In the genomic region with DNA sequence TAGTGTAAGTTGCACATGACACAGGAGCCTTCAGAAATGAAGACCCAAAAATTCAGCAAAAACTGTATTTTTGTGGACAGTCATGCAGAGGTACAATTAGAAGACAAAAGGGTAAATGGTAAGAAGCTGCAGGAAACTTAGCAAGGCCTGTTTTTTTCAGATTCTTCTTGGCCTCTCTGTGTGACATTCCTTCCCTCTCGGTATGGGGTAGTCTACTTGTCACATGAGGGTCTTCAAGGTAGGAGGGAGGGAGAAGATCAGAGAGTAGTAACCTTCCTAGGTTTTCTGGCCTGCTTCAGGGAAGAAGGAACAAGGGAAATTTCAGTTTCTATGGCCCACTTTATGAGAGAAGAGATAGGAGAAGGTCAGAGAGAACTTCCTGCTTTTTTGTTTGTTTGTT, we compare ENCODE assay signal across 25 cellular contexts.
"Had no signal": no experiment of that assay in that cellular context is flagged by ENCODE, and none has a peak within 500 bp of the region (broad histone marks: within the 10 kb centered on the region; RNA-seq: fewer than 3 reads in every experiment).

No MANE protein-coding gene starts in this region.

- H3K36me3 ChIP-seq: colonic mucosa, gastroesophageal sphincter, left lung, neutrophil, pancreas, right atrium auricular region, spleen, thoracic aorta, upper lobe of right lung had no signal

- H3K36me3 Mint-ChIP-seq: activated CD4-positive, alpha-beta memory T cell treated with anti-CD3 and anti-CD28 coated beads for 36 hours; activated naive CD8-positive, alpha-beta T cell treated with anti-CD3 and anti-CD28 coated beads, Interleukin-2, amount 10 ng/mL, durations not matched to agents 7 days and 5 days; naive thymus-derived CD8-positive, alpha-beta T cell had no signal

- FAIRE-seq: bronchial epithelial cell, pancreas had no signal

- H3K27ac Mint-ChIP-seq: activated CD4-positive, alpha-beta memory T cell treated with anti-CD3 and anti-CD28 coated beads for 36 hours; activated naive CD4-positive, alpha-beta T cell treated with anti-CD3 and anti-CD28 coated beads for 36 hours; activated naive CD8-positive, alpha-beta T cell treated with anti-CD3 and anti-CD28 coated beads, Interleukin-2, amount 10 ng/mL, durations not matched to agents 7 days and 5 days; activated T-cell treated with anti-CD3 and anti-CD28 coated beads, Interleukin-2, amount 50 U/mL, for 72 hours; naive thymus-derived CD8-positive, alpha-beta T cell; T-helper 17 cell had no signal

- DNase-seq: activated CD4-positive, alpha-beta memory T cell treated with anti-CD3 and anti-CD28 coated beads for 36 hours; activated CD4-positive, alpha-beta T cell treated with anti-CD3 and anti-CD28 coated beads for 48 hours; activated effector memory CD4-positive, alpha-beta T cell treated with Interleukin-2 at 50 U/mL for 16 hours; activated naive CD4-positive, alpha-beta T cell treated with anti-CD3 and anti-CD28 coated beads for 36 hours; activated naive CD8-positive, alpha-beta T cell treated with anti-CD3 and anti-CD28 coated beads, Interleukin-2, amount 10 ng/mL, durations not matched to agents 7 days and 5 days; activated T-cell treated with anti-CD3 and anti-CD28 coated beads, Interleukin-2, amount 50 U/mL, for 72 hours; amniotic stem cell; colonic mucosa; head of caudate nucleus; kidney glomerular epithelial cell; left lung; naive thymus-derived CD8-positive, alpha-beta T cell; pancreas; psoas muscle; spleen; stimulated activated CD4-positive, alpha-beta T cell treated with anti-CD3 and anti-CD28 coated beads, Interleukin-4, amount 100 ng/mL, for 1 hour; stimulated activated naive CD4-positive, alpha-beta T cell treated with Interleukin-2 at 50 U/mL for 16 hours; T-helper 17 cell; upper lobe of right lung had no signal

- H3K27me3 ChIP-seq: colonic mucosa, gastroesophageal sphincter, left lung, neutrophil, right atrium auricular region, upper lobe of right lung had no signal

- H3K27me3 Mint-ChIP-seq: activated CD4-positive, alpha-beta memory T cell treated with anti-CD3 and anti-CD28 coated beads for 36 hours; activated naive CD8-positive, alpha-beta T cell treated with anti-CD3 and anti-CD28 coated beads, Interleukin-2, amount 10 ng/mL, durations not matched to agents 7 days and 5 days; naive thymus-derived CD8-positive, alpha-beta T cell; T-helper 17 cell had no signal

- H3K4me3 ChIP-seq: colonic mucosa, gastroesophageal sphincter, left lung, lung, pancreas, psoas muscle, right atrium auricular region, spleen, thoracic aorta, upper lobe of right lung had no signal

- H3K27ac ChIP-seq: colonic mucosa, gastroesophageal sphincter, left lung, neutrophil, pancreas, psoas muscle, right atrium auricular region, spleen, thoracic aorta, upper lobe of right lung had no signal

- H3K9me3 Mint-ChIP-seq: activated CD4-positive, alpha-beta memory T cell treated with anti-CD3 and anti-CD28 coated beads for 36 hours; activated naive CD4-positive, alpha-beta T cell treated with anti-CD3 and anti-CD28 coated beads for 36 hours; activated naive CD8-positive, alpha-beta T cell treated with anti-CD3 and anti-CD28 coated beads, Interleukin-2, amount 10 ng/mL, durations not matched to agents 7 days and 5 days had no signal

- H3K4me1 ChIP-seq: colonic mucosa, gastroesophageal sphincter, left lung, pancreas, psoas muscle, right atrium auricular region, upper lobe of right lung had no signal

- ATAC-seq: activated T-cell treated with anti-CD3 and anti-CD28 coated beads, Interleukin-2, amount 50 U/mL, for 72 hours; gastroesophageal sphincter; left lung; naive thymus-derived CD8-positive, alpha-beta T cell; pancreas; psoas muscle; T-helper 17 cell; upper lobe of right lung had no signal

- H3K4me3 Mint-ChIP-seq: activated CD4-positive, alpha-beta memory T cell treated with anti-CD3 and anti-CD28 coated beads for 36 hours; activated naive CD4-positive, alpha-beta T cell treated with anti-CD3 and anti-CD28 coated beads for 36 hours; activated naive CD8-positive, alpha-beta T cell treated with anti-CD3 and anti-CD28 coated beads, Interleukin-2, amount 10 ng/mL, durations not matched to agents 7 days and 5 days; activated T-cell treated with anti-CD3 and anti-CD28 coated beads, Interleukin-2, amount 50 U/mL, for 72 hours; naive thymus-derived CD8-positive, alpha-beta T cell; T-helper 17 cell had no signal

- H3K9me3 ChIP-seq: colonic mucosa, gastroesophageal sphincter, left lung, neutrophil, pancreas, psoas muscle, right atrium auricular region, spleen, thoracic aorta, upper lobe of right lung had no signal
